In the genomic region with DNA sequence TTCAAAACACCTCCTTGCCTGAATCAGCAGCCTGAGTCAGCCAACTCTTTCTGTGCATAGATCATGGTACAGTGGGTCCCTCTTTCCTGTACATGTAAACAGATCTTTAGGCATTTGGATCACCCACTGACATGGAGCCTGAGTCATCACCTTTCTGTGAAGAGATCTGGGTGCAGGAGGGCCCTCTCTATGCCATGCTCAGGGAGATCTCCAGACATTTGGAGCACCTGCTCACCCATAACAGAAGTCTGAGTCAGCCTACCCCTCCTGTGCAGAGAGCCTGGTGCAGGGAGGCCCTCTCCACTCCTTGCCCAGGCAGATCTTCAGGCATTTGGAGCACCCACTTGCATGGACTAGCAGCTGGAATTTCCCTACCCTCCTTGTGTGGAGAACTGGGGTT, we compare ENCODE assay signal across 10 cellular contexts. TPM values are rescaled to one million over a fixed set of nuclear protein-coding genes. Genes with fewer than 3 reads are reported as not detected.
DNase-seq lines count a peak whose midpoint lies in the region; ATAC-seq and TF ChIP-seq lines count a peak whose summit lies in the region.
"Had no signal": no experiment of that assay in that cellular context is flagged by ENCODE, and none has a peak within 500 bp of the region (broad histone marks: within the 10 kb centered on the region; RNA-seq: fewer than 3 reads in every experiment).

No MANE protein-coding gene starts in this region.

- H3K9me3 Mint-ChIP-seq in T-cell, result no peaks in the 10 kb centered on the region
- H3K9me3 Mint-ChIP-seq: natural killer cell had no signal

- H3K4me3 ChIP-seq in epithelial cell of proximal tubule (ENCODE audit: low read depth, low read length), result no peak overlapping the region

- ATAC-seq in GM21723 (IDR thresholded peaks at IDR 0.05; ENCODE audit: unreplicated experiment), result peak; percentile 9
- ATAC-seq in T-cell (replicated peaks in 1 of 4), result no peak
- ATAC-seq in GM18520 (IDR thresholded peaks at IDR 0.05; ENCODE audit: unreplicated experiment), result no peak

- POLR2A ChIA-PET in T-cell (lab: Charles Lee), result no interaction called here

- CTCF ChIA-PET in T-cell (lab: Charles Lee), result interaction anchor here (0.6 to 5.6 kb wide), 5 partner anchors 134 to 1059 kb away, joined by 3 to 47 read pairs (median 4); no protein-coding TSS in a partner anchor

- no peak for TF ChIP-seq CTCF in epithelial cell of proximal tubule (conservative IDR thresholded peaks at IDR 0.05; ENCODE audit: low read depth, low read length)

- peaks cover 2 to 4% (median 2%) of the 10 kb centered on the region in 3 donors for H3K4me1 Mint-ChIP-seq in T-cell
- H3K4me1 Mint-ChIP-seq: endodermal cell, natural killer cell had no signal

- no peaks in the 10 kb centered on the region for H3K36me3 Mint-ChIP-seq in T-cell
- H3K36me3 Mint-ChIP-seq: natural killer cell had no signal

- H3K4me3 Mint-ChIP-seq in T-cell, result no peak overlapping the region
- H3K4me3 Mint-ChIP-seq: endodermal cell, natural killer cell had no signal

- DNase-seq in Caki2 (ENCODE audit: low read depth), result peak; percentile 79
- peak; percentile 82 for DNase-seq in HT1080 (ENCODE audit: low read depth)
- DNase-seq in epithelial cell of proximal tubule (ENCODE audit: low read depth), result peak; percentile 90
- DNase-seq in HT-29 (ENCODE audit: low spot score), result no peak
- no peak for DNase-seq in T-cell
- no peak for DNase-seq in iPS-NIHi11 (ENCODE audit: low spot score)
- DNase-seq: natural killer cell had no signal

- in situ Hi-C loops in Caki2 (cut with HindIII; ENCODE audit: low pct_unique_long_range_greater_than_20kb, low sequenced_read_pairs), result no loop called here

- H3K27ac Mint-ChIP-seq in T-cell, result no peak overlapping the region
- H3K27ac Mint-ChIP-seq: endodermal cell, natural killer cell had no signal

- H3K27me3 Mint-ChIP-seq in T-cell, result peaks cover 7 to 14% of the 10 kb centered on the region in 2 donors

RNA-seq across cellular contexts. Expression of a gene that starts 56.2 kb away (rescaled TPM):
- not detected in 2 replicates for total RNA-seq in Caki2 (2014; rRNA removed; shearing (Covaris generic); ENCODE audit: low replicate concordance)
- total RNA-seq in HT1080 (2014; rRNA removed; shearing (Covaris generic)), result not detected in 2 replicates
- not detected in 2 replicates for polyA plus RNA-seq in HT1080 (2015; cell fraction: cytosol; rRNA removed)
- not detected in 2 replicates for polyA plus RNA-seq in HT1080 (2015; cell fraction: nucleus; rRNA removed)
- not detected in 2 replicates for total RNA-seq in epithelial cell of proximal tubule
- not detected in 2 replicates for total RNA-seq in HT-29 (2014; rRNA removed; shearing (Covaris generic))
- total RNA-seq in T-cell, result not detected
- total RNA-seq: endodermal cell, natural killer cell had no signal

RNA-seq across cellular contexts. Expression of a gene that starts 56.6 kb away (rescaled TPM):
- total RNA-seq in Caki2 (2014; rRNA removed; shearing (Covaris generic); ENCODE audit: low replicate concordance), result 0.58 and 6.4 TPM in 2 replicates
- 0.10 and 0.18 TPM in 2 replicates for total RNA-seq in HT1080 (2014; rRNA removed; shearing (Covaris generic))
- polyA plus RNA-seq in HT1080 (2015; cell fraction: cytosol; rRNA removed), result 0.26 TPM in 1 of 2 replicates, not detected in the other
- polyA plus RNA-seq in HT1080 (2015; cell fraction: nucleus; rRNA removed), result 0.17 and 0.27 TPM in 2 replicates
- total RNA-seq in epithelial cell of proximal tubule, result 0.35 and 0.51 TPM in 2 replicates
- total RNA-seq in HT-29 (2014; rRNA removed; shearing (Covaris generic)), result not detected in 2 replicates
- total RNA-seq in T-cell, result not detected
- total RNA-seq: natural killer cell had no signal

Comparison
In these comparisons a context has a peak if more than half of its experiments do, and no peak if none do; other contexts are left out.
1. DNase-seq: peak in Caki2 (single experiment), HT1080 (single experiment) and epithelial cell of proximal tubule (single experiment); none in HT-29 (single experiment), T-cell (0 of 34) and iPS-NIHi11 (single experiment).